ENCODE assay signal across 20 cellular contexts in the genomic region with DNA sequence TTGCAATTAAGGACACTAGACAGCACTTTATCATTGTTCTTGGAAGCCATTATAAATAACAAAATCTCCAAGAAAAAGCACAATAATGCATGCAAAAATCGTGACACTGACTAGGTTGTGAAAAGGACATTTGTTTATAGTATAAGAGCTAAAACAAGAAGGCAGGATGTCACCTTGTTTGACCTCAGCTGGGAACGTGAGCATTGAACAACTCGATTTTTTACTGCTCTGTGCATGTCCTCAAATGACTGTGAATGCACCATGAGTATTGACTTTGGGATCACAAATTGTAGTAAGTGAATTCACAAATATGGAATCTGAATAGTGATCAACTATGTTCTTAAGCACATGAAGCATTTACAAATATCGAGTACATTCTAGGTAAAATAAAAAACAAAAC. TPM values are rescaled to one million over a fixed set of nuclear protein-coding genes. Genes with fewer than 3 reads are reported as not detected.
DNase-seq lines count a peak whose midpoint lies in the region; FAIRE-seq and TF ChIP-seq lines count a peak whose summit lies in the region.
"Had no signal": no experiment of that assay in that cellular context is flagged by ENCODE, and none has a peak within 500 bp of the region (broad histone marks: within the 10 kb centered on the region; RNA-seq: fewer than 3 reads in every experiment).

No MANE protein-coding gene starts in this region.

- FAIRE-seq in D721Med (lab: Jason Lieb, UNC) = peak; percentile 41
- FAIRE-seq in GM12892 (lab: Jason Lieb, UNC) = peak; percentile 17
- FAIRE-seq: G401.6, GM12891, GM19239 had no signal

- no peak overlapping the region for H3K4me3 ChIP-seq in choroid plexus epithelial cell (ENCODE audit: low read depth, low read length)
- H3K4me3 ChIP-seq: BLaER1 had no signal

- TF ChIP-seq POLR2A in GM12892 (IDR thresholded peaks at IDR 0.05; ENCODE audit: low read depth, low read length) = no peak

- TF ChIP-seq CTCF in D721Med (IDR thresholded peaks at IDR 0.05; ENCODE audit: insufficient read depth, missing control alignments) (no peak), choroid plexus epithelial cell (conservative IDR thresholded peaks at IDR 0.05; ENCODE audit: low read depth, low read length) (no peak)

- no peak for DNase-seq in D721Med (ENCODE audit: insufficient read length, low spot score)
- DNase-seq in GM12892 (ENCODE audit: insufficient read length) = no peak
- DNase-seq in M059J (ENCODE audit: low read depth) = peak; percentile 47
- DNase-seq in choroid plexus epithelial cell (ENCODE audit: low read depth) = peak; percentile 37
- DNase-seq in NCI-H2029 treated with DMSO at 0.1 percent for 48 hours (lab: John Stamatoyannopoulos, UW) = no peak
- no peak for DNase-seq in ecto neural progenitor cell (ENCODE audit: low spot score)
- no peak for DNase-seq in ureter (ENCODE audit: low spot score)
- DNase-seq in NCI-H187 treated with DMSO at 0.1 percent for 48 hours (lab: John Stamatoyannopoulos, UW) = no peak
- DNase-seq: 8988T; AML-193; Caco-2; CD8-positive, alpha-beta memory T cell; DMS79; EL; GOT3; H9 had no signal

RNA-seq across cellular contexts. Expression of gene ARHGAP20, which starts 35.3 kb away (rescaled TPM):
- not detected for polyA plus RNA-seq in GM12892 (2012; ENCODE audit: missing spikeins)
- 1.1 and 1.4 TPM in 2 replicates for total RNA-seq in M059J (2014; rRNA removed; shearing (Covaris generic))
- 6.5 TPM for total RNA-seq in ureter
- polyA plus RNA-seq: CD8-positive, alpha-beta memory T cell had no signal

Comparison
In these comparisons a context has a peak if more than half of its experiments do, and no peak if none do; other contexts are left out.
1. DNase-seq: peak in M059J (single experiment) and choroid plexus epithelial cell (single experiment); none in D721Med (single experiment), GM12892 (single experiment), NCI-H2029 treated with DMSO at 0.1 percent for 48 hours (single experiment), ecto neural progenitor cell (single experiment), ureter (single experiment) and NCI-H187 treated with DMSO at 0.1 percent for 48 hours (single experiment).